Comparison of ENCODE assay signal across 12 cellular contexts in genomic region chr17:64097196-64097936, GRCh38. TPM values are rescaled to one million over a fixed set of nuclear protein-coding genes. Genes with fewer than 3 reads are reported as not detected.
DNase-seq lines count a peak whose midpoint lies in the region; ATAC-seq and TF ChIP-seq lines count a peak whose summit lies in the region.
"Had no signal": no experiment of that assay in that cellular context is flagged by ENCODE, and none has a peak within 500 bp of the region (broad histone marks: within the 10 kb centered on the region; RNA-seq: fewer than 3 reads in every experiment).

No MANE protein-coding gene starts in this region.

- H3K9me3 ChIP-seq in left lung: no peaks in the 10 kb centered on the region
- H3K9me3 ChIP-seq in upper lobe of right lung: no peaks in the 10 kb centered on the region
- H3K9me3 ChIP-seq: body of pancreas had no signal

- peak; percentile 54 for DNase-seq in AG20443 (ENCODE audit: low spot score)
- peak; percentile 64 for DNase-seq in LHCN-M2 (ENCODE audit: low read depth)
- peak; percentile 67 for DNase-seq in brain pericyte (ENCODE audit: low read depth, low spot score)
- no peak for DNase-seq in left lung
- DNase-seq in stimulated activated naive B cell treated with anti-CD40 and anti-IgM and Interleukin-4, amounts not matched to agents 10 μg/mL and 1 μg/mL and 100 μg/mL, for 72 hours: no peak
- DNase-seq in upper lobe of right lung: no peak
- DNase-seq: body of pancreas, NCI-H524 treated with DMSO at 0.1 percent for 48 hours had no signal

- H3K27ac ChIP-seq in left lung: peak overlapping the region; percentile 2 to 3
- no peak overlapping the region for H3K27ac ChIP-seq in upper lobe of right lung

- no peak overlapping the region for H3K4me3 Mint-ChIP-seq in stimulated activated naive B cell treated with anti-CD40 and anti-IgM and Interleukin-4, amounts not matched to agents 10 μg/mL and 1 μg/mL and 100 μg/mL, for 72 hours
- H3K4me3 Mint-ChIP-seq: memory B cell had no signal

- ATAC-seq in left lung (no peak), upper lobe of right lung (no peak), GM21526 (IDR thresholded peaks at IDR 0.05; ENCODE audit: low FRiP score, unreplicated experiment) (no peak), GM21619 (IDR thresholded peaks at IDR 0.05; ENCODE audit: unreplicated experiment) (no peak)
- no peak for ATAC-seq in stimulated activated naive B cell treated with anti-CD40 and anti-IgM and Interleukin-4, amounts not matched to agents 10 μg/mL and 1 μg/mL and 100 μg/mL, for 72 hours (replicated peaks)
- ATAC-seq: body of pancreas had no signal

- H3K36me3 ChIP-seq in left lung (peaks cover 0 to 25% of the 10 kb centered on the region in 2 donors), upper lobe of right lung (peaks cover 18% of the 10 kb centered on the region)

- intact Hi-C loops in left lung (cut with DNase I): no loop called here
- intact Hi-C loops in upper lobe of right lung (cut with DNase I): no loop called here

- peaks cover 4 to 7% of the 10 kb centered on the region in 2 donors for H3K4me1 Mint-ChIP-seq in stimulated activated naive B cell treated with anti-CD40 and anti-IgM and Interleukin-4, amounts not matched to agents 10 μg/mL and 1 μg/mL and 100 μg/mL, for 72 hours

- H3K4me3 ChIP-seq in left lung (no peak overlapping the region), upper lobe of right lung (no peak overlapping the region)
- H3K4me3 ChIP-seq: body of pancreas, skin epidermis had no signal

- no peaks in the 10 kb centered on the region for H3K9me3 Mint-ChIP-seq in stimulated activated naive B cell treated with anti-CD40 and anti-IgM and Interleukin-4, amounts not matched to agents 10 μg/mL and 1 μg/mL and 100 μg/mL, for 72 hours
- H3K9me3 Mint-ChIP-seq: memory B cell had no signal

- H3K27ac Mint-ChIP-seq in stimulated activated naive B cell treated with anti-CD40 and anti-IgM and Interleukin-4, amounts not matched to agents 10 μg/mL and 1 μg/mL and 100 μg/mL, for 72 hours: no peak overlapping the region
- H3K27ac Mint-ChIP-seq: memory B cell had no signal

- peaks cover 3 to 19% of the 10 kb centered on the region in 2 donors for H3K36me3 Mint-ChIP-seq in stimulated activated naive B cell treated with anti-CD40 and anti-IgM and Interleukin-4, amounts not matched to agents 10 μg/mL and 1 μg/mL and 100 μg/mL, for 72 hours

- H3K27me3 ChIP-seq in left lung: no peaks in the 10 kb centered on the region
- no peaks in the 10 kb centered on the region for H3K27me3 ChIP-seq in upper lobe of right lung
- H3K27me3 ChIP-seq: body of pancreas had no signal

- TF ChIP-seq CTCF in left lung (IDR thresholded peaks at IDR 0.05): no peak
- TF ChIP-seq CTCF in upper lobe of right lung (IDR thresholded peaks at IDR 0.05): no peak

- peaks cover 4 to 49% of the 10 kb centered on the region in 2 donors for H3K4me1 ChIP-seq in left lung
- H3K4me1 ChIP-seq in upper lobe of right lung: peaks cover 15% of the 10 kb centered on the region

- no peaks in the 10 kb centered on the region for H3K27me3 Mint-ChIP-seq in stimulated activated naive B cell treated with anti-CD40 and anti-IgM and Interleukin-4, amounts not matched to agents 10 μg/mL and 1 μg/mL and 100 μg/mL, for 72 hours
- H3K27me3 Mint-ChIP-seq: memory B cell had no signal

RNA-seq across cellular contexts. Expression of gene ERN1, which starts 32.6 kb away (rescaled TPM):
- total RNA-seq in LHCN-M2 (2014; rRNA removed) (2.9 and 3.8 TPM in 2 replicates), left lung (10 to 100 TPM; 39.0 to 45.0 TPM), upper lobe of right lung (52.6 TPM)
- 1.8 TPM for polyA plus RNA-seq in LHCN-M2 (2012)

Comparison
In these comparisons a context has a peak if more than half of its experiments do, and no peak if none do; other contexts are left out.
1. DNase-seq: peak in AG20443 (single experiment), LHCN-M2 (single experiment) and brain pericyte (single experiment); none in left lung (0 of 2), stimulated activated naive B cell treated with anti-CD40 and anti-IgM and Interleukin-4, amounts not matched to agents 10 μg/mL and 1 μg/mL and 100 μg/mL, for 72 hours (single experiment) and upper lobe of right lung (single experiment).